16 cellular contexts compared by ENCODE assay signal in the genomic region with DNA sequence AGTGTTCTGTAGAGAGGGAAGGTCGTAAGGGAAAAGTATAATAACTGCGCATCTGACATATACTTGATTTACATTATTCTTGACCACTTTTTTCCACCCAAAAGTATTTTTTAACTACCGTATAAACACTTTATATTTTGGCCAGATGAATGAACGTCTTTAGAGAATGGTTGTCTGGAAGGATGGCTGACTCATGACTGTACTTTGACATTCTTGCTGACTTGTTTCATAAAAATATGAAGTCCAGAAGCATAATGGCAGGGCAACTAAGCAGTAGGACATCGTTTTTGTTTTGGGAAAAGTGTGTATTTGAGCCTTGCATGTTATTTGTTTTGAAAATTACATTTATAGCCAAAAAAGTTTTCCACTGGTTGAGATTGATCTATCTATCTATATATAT.
DNase-seq lines count a peak whose midpoint lies in the region; ATAC-seq and TF ChIP-seq lines count a peak whose summit lies in the region.
"Had no signal": no experiment of that assay in that cellular context is flagged by ENCODE, and none has a peak within 500 bp of the region (broad histone marks: within the 10 kb centered on the region; RNA-seq: fewer than 3 reads in every experiment).

No MANE protein-coding gene starts in this region.

- H3K27me3 ChIP-seq in PC-3 (ENCODE audit: low read length) (no peaks in the 10 kb centered on the region), neural cell (ENCODE audit: insufficient read depth, low read depth, low read length) (peaks cover 51% of the 10 kb centered on the region), SJCRH30 (no peaks in the 10 kb centered on the region)

- H3K4me3 ChIP-seq in PC-3 (ENCODE audit: low read length) (no peak overlapping the region), neural cell (ENCODE audit: low read length) (peak overlapping the region; percentile 83), SJCRH30 (no peak overlapping the region)
- H3K4me3 ChIP-seq: HAP-1 had no signal

- H3K36me3 ChIP-seq in PC-3 (ENCODE audit: low read depth, low read length) (no peaks in the 10 kb centered on the region), neural cell (ENCODE audit: insufficient read depth, low read length) (no peaks in the 10 kb centered on the region), SJCRH30 (no peaks in the 10 kb centered on the region)
- H3K36me3 ChIP-seq: HAP-1 had no signal

- no peak for ATAC-seq in PC-3

- H2AFZ ChIP-seq in PC-3 (ENCODE audit: low read length) (no peak overlapping the region), neural cell (ENCODE audit: low read depth, low read length) (no peak overlapping the region)

- H3K4me2 ChIP-seq in PC-3 (ENCODE audit: low read length), result no peak overlapping the region
- H3K4me2 ChIP-seq in neural cell (ENCODE audit: low read length), result no peak overlapping the region

- H3K9me2 ChIP-seq in PC-3 (replicated peaks; ENCODE audit: low read length) (no peaks in the 10 kb centered on the region), neural cell (ENCODE audit: insufficient read depth, low read length) (no peaks in the 10 kb centered on the region)

- no TSS peak for BruUV-seq in PC-3 (replicated peaks; lab: Mats Ljungman, UMichigan)

- H4K20me1 ChIP-seq in PC-3 (ENCODE audit: low read length), result no peaks in the 10 kb centered on the region
- no peaks in the 10 kb centered on the region for H4K20me1 ChIP-seq in neural cell (ENCODE audit: insufficient read depth)

- POLR2A ChIA-PET in PC-3 (lab: Charles Lee; ENCODE audit: unreplicated experiment), result no interaction called here

- intact Hi-C loops in PC-3 (cut with micrococcal nuclease), result loop anchor here (5.0 kb wide), 1 partner anchor 42 kb away; no protein-coding TSS in a partner anchor

- peaks cover 50% of the 10 kb centered on the region for H3K4me1 ChIP-seq in PC-3 (ENCODE audit: insufficient read depth, low read length)
- no peaks in the 10 kb centered on the region for H3K4me1 ChIP-seq in SJCRH30
- H3K4me1 ChIP-seq: HAP-1 had no signal

- DNase-seq in EL (peak; percentile 28), PC-3 (peak; percentile 22), epithelial cell of prostate (ENCODE audit: low read depth, low spot score) (no peak), RKO (ENCODE audit: low spot score) (no peak), NCI-H2196 (lab: John Stamatoyannopoulos, UW; ENCODE audit: unreplicated experiment) (no peak), SJCRH30 (no peak), UCSD-AML1 (lab: John Stamatoyannopoulos, UW; ENCODE audit: unreplicated experiment) (no peak)
- DNase-seq: C1 segment of cervical spinal cord; Calu3; CD4-positive, alpha-beta T cell; DMS 273 treated with DMSO at 0.1 percent for 48 hours; GDM1; HFFc6 had no signal

- H3F3A ChIP-seq in PC-3 (ENCODE audit: low read length, unreplicated experiment) (no peaks in the 10 kb centered on the region), neural cell (ENCODE audit: insufficient read depth, low read length, poor library complexity, severe bottlenecking) (no peaks in the 10 kb centered on the region)

- CTCF ChIA-PET in PC-3 (lab: Charles Lee), result no interaction called here

- H3K9ac ChIP-seq in PC-3 (ENCODE audit: low read length), result no peak overlapping the region
- H3K9ac ChIP-seq in neural cell (ENCODE audit: low read length), result no peak overlapping the region

- TF ChIP-seq CTCF in PC-3 (conservative IDR thresholded peaks at IDR 0.05; ENCODE audit: low read depth, low read length) (no peak), neural cell (IDR thresholded peaks at IDR 0.05; ENCODE audit: poor library complexity, severe bottlenecking) (no peak)

- H3K9me3 ChIP-seq in PC-3 (ENCODE audit: low read length), result no peaks in the 10 kb centered on the region
- no peaks in the 10 kb centered on the region for H3K9me3 ChIP-seq in neural cell (ENCODE audit: low read length)
- no peaks in the 10 kb centered on the region for H3K9me3 ChIP-seq in SJCRH30 (replicated peaks)
- H3K9me3 ChIP-seq: HAP-1 had no signal

- no peak for TF ChIP-seq RAD21 in neural cell (conservative IDR thresholded peaks at IDR 0.05)

- H3K27ac ChIP-seq in PC-3 (ENCODE audit: low read length) (peak overlapping the region; percentile 96; the same call in 1 of the 2 replicates), epithelial cell of prostate (peak overlapping the region; percentile 81), neural cell (ENCODE audit: low read length) (no peak overlapping the region), SJCRH30 (no peak overlapping the region)
- H3K27ac ChIP-seq: HL-60 had no signal

- no peak for TF ChIP-seq EP300 in neural cell (conservative IDR thresholded peaks at IDR 0.05; ENCODE audit: poor library complexity, severe bottlenecking)

- H3K79me2 ChIP-seq in PC-3 (ENCODE audit: low read length), result peaks cover 9% of the 10 kb centered on the region; the same call in 1 of the 2 replicates
- H3K79me2 ChIP-seq in neural cell (replicated peaks; ENCODE audit: insufficient read depth, low read length), result no peaks in the 10 kb centered on the region

TF ChIP-seq in neural cell, 6 proteins besides CTCF, POLR2A, EP300 and RAD21:
- TF ChIP-seq POLR2AphosphoS5 (IDR thresholded peaks at IDR 0.05) (no peak), EZH2 (IDR thresholded peaks at IDR 0.05; ENCODE audit: borderline replicate concordance, insufficient read depth, low read length, poor library complexity, severe bottlenecking) (no peak), SMC3 (conservative IDR thresholded peaks at IDR 0.05; ENCODE audit: poor library complexity) (no peak), MXI1 (conservative IDR thresholded peaks at IDR 0.05; ENCODE audit: poor library complexity, severe bottlenecking) (no peak), TAF1 (IDR thresholded peaks at IDR 0.05; ENCODE audit: low read depth) (no peak)
- TF ChIP-seq, protein P1, sequence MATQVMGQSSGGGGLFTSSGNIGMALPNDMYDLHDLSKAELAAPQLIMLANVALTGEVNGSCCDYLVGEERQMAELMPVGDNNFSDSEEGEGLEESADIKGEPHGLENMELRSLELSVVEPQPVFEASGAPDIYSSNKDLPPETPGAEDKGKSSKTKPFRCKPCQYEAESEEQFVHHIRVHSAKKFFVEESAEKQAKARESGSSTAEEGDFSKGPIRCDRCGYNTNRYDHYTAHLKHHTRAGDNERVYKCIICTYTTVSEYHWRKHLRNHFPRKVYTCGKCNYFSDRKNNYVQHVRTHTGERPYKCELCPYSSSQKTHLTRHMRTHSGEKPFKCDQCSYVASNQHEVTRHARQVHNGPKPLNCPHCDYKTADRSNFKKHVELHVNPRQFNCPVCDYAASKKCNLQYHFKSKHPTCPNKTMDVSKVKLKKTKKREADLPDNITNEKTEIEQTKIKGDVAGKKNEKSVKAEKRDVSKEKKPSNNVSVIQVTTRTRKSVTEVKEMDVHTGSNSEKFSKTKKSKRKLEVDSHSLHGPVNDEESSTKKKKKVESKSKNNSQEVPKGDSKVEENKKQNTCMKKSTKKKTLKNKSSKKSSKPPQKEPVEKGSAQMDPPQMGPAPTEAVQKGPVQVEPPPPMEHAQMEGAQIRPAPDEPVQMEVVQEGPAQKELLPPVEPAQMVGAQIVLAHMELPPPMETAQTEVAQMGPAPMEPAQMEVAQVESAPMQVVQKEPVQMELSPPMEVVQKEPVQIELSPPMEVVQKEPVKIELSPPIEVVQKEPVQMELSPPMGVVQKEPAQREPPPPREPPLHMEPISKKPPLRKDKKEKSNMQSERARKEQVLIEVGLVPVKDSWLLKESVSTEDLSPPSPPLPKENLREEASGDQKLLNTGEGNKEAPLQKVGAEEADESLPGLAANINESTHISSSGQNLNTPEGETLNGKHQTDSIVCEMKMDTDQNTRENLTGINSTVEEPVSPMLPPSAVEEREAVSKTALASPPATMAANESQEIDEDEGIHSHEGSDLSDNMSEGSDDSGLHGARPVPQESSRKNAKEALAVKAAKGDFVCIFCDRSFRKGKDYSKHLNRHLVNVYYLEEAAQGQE (IDR thresholded peaks at IDR 0.05; ENCODE audit: borderline replicate concordance), result no peak

Comparison
In these comparisons a context has a peak if more than half of its experiments do, and no peak if none do; other contexts are left out.
1. DNase-seq: peak in EL (single experiment) and PC-3 (single experiment); none in epithelial cell of prostate (single experiment), RKO (single experiment), NCI-H2196 (single experiment), SJCRH30 (0 of 2) and UCSD-AML1 (single experiment).
2. H3K27ac ChIP-seq: peak in PC-3 (single experiment) and epithelial cell of prostate (single experiment); none in neural cell (single experiment) and SJCRH30 (single experiment).